ENCODE assay signal across 14 cellular contexts in genomic region chr9:130256644-130257043, GRCh38. TPM values are rescaled to one million over a fixed set of nuclear protein-coding genes. Genes with fewer than 3 reads are reported as not detected.
A peak's percentile ranks its signal among the peaks of the same experiment; 100 is the strongest.
DNase-seq lines count a peak whose midpoint lies in the region; ATAC-seq lines count a peak whose summit lies in the region.
"Had no signal": no experiment of that assay in that cellular context is flagged by ENCODE, and none has a peak within 500 bp of the region (broad histone marks: within the 10 kb centered on the region; RNA-seq: fewer than 3 reads in every experiment).

No MANE protein-coding gene starts in this region.

- peaks cover 18% of the 10 kb centered on the region for H3K27me3 Mint-ChIP-seq in activated T-helper 1 cell treated with anti-CD3 and anti-CD28 coated beads, Interleukin-12 subunit alpha, Interleukin-12 subunit beta, Interleukin-2, Interleukin-4 antibody, amounts not matched to agents 30 ng/mL and 10 ng/mL and 1 ng/mL, durations not matched to agents 14 hours and 24 hours and 36 hours (ENCODE audit: insufficient read depth)

- H3K9me3 Mint-ChIP-seq in activated T-helper 1 cell treated with anti-CD3 and anti-CD28 coated beads, Interleukin-12 subunit alpha, Interleukin-12 subunit beta, Interleukin-2, Interleukin-4 antibody, amounts not matched to agents 30 ng/mL and 10 ng/mL and 1 ng/mL, durations not matched to agents 14 hours and 24 hours and 36 hours, result no peaks in the 10 kb centered on the region
- H3K9me3 Mint-ChIP-seq: CD4-positive, alpha-beta T cell; CD8-positive, alpha-beta T cell had no signal

- H3K4me3 Mint-ChIP-seq in activated T-helper 1 cell treated with anti-CD3 and anti-CD28 coated beads, Interleukin-12 subunit alpha, Interleukin-12 subunit beta, Interleukin-2, Interleukin-4 antibody, amounts not matched to agents 30 ng/mL and 10 ng/mL and 1 ng/mL, durations not matched to agents 14 hours and 24 hours and 36 hours, result no peak overlapping the region
- H3K4me3 Mint-ChIP-seq: B cell; CD4-positive, alpha-beta T cell; CD8-positive, alpha-beta T cell had no signal

- H3K27ac Mint-ChIP-seq in activated T-helper 1 cell treated with anti-CD3 and anti-CD28 coated beads, Interleukin-12 subunit alpha, Interleukin-12 subunit beta, Interleukin-2, Interleukin-4 antibody, amounts not matched to agents 30 ng/mL and 10 ng/mL and 1 ng/mL, durations not matched to agents 14 hours and 24 hours and 36 hours, result no peak overlapping the region
- H3K27ac Mint-ChIP-seq: B cell; CD4-positive, alpha-beta T cell; CD8-positive, alpha-beta T cell had no signal

- intact Hi-C loops in activated T-helper 1 cell treated with anti-CD3 and anti-CD28 coated beads, Interleukin-12 subunit alpha, Interleukin-12 subunit beta, Interleukin-2, Interleukin-4 antibody, amounts not matched to agents 30 ng/mL and 10 ng/mL and 1 ng/mL, durations not matched to agents 14 hours and 24 hours and 36 hours (cut with micrococcal nuclease), result no loop called here

- ATAC-seq in HG02623 (IDR thresholded peaks at IDR 0.05; ENCODE audit: unreplicated experiment), result no peak
- ATAC-seq: A549; CD8-positive, alpha-beta T cell had no signal

- no peaks in the 10 kb centered on the region for H3K36me3 Mint-ChIP-seq in activated T-helper 1 cell treated with anti-CD3 and anti-CD28 coated beads, Interleukin-12 subunit alpha, Interleukin-12 subunit beta, Interleukin-2, Interleukin-4 antibody, amounts not matched to agents 30 ng/mL and 10 ng/mL and 1 ng/mL, durations not matched to agents 14 hours and 24 hours and 36 hours (ENCODE audit: low read depth)
- H3K36me3 Mint-ChIP-seq: CD8-positive, alpha-beta T cell had no signal

- DNase-seq in NCI-H748 (lab: John Stamatoyannopoulos, UW; ENCODE audit: unreplicated experiment) (peak; percentile 14), NCI-H748 treated with DMSO at 0.1 percent for 48 hours (lab: John Stamatoyannopoulos, UW) (no peak), amniotic epithelial cell (ENCODE audit: low read depth) (peak; percentile 74)
- no peak for DNase-seq in activated T-helper 1 cell treated with anti-CD3 and anti-CD28 coated beads, Interleukin-12 subunit alpha, Interleukin-12 subunit beta, Interleukin-2, Interleukin-4 antibody, amounts not matched to agents 30 ng/mL and 10 ng/mL and 1 ng/mL, durations not matched to agents 14 hours and 24 hours and 36 hours (ENCODE audit: low spot score)
- DNase-seq: AML-193; Caco-2; Calu3; CD4-positive, alpha-beta T cell; CD8-positive, alpha-beta T cell; DMS79 treated with DMSO at 0.1 percent for 48 hours; GF-D8 had no signal

- H3K4me1 Mint-ChIP-seq in activated T-helper 1 cell treated with anti-CD3 and anti-CD28 coated beads, Interleukin-12 subunit alpha, Interleukin-12 subunit beta, Interleukin-2, Interleukin-4 antibody, amounts not matched to agents 30 ng/mL and 10 ng/mL and 1 ng/mL, durations not matched to agents 14 hours and 24 hours and 36 hours (ENCODE audit: low read depth), result no peaks in the 10 kb centered on the region
- H3K4me1 Mint-ChIP-seq: B cell had no signal

RNA-seq across cellular contexts. Expression of gene HMCN2, which starts 8.9 kb away (rescaled TPM):
- total RNA-seq in activated T-helper 1 cell treated with anti-CD3 and anti-CD28 coated beads, Interleukin-12 subunit alpha, Interleukin-12 subunit beta, Interleukin-2, Interleukin-4 antibody, amounts not matched to agents 30 ng/mL and 10 ng/mL and 1 ng/mL, durations not matched to agents 14 hours and 24 hours and 36 hours, result not detected in 2 replicates
- total RNA-seq: B cell; Calu3; CD4-positive, alpha-beta T cell; CD8-positive, alpha-beta T cell had no signal

Comparison
In these comparisons a context has a peak if more than half of its experiments do, and no peak if none do; other contexts are left out.
1. DNase-seq: peak in NCI-H748 (single experiment) and amniotic epithelial cell (single experiment); none in NCI-H748 treated with DMSO at 0.1 percent for 48 hours (single experiment) and activated T-helper 1 cell treated with anti-CD3 and anti-CD28 coated beads, Interleukin-12 subunit alpha, Interleukin-12 subunit beta, Interleukin-2, Interleukin-4 antibody, amounts not matched to agents 30 ng/mL and 10 ng/mL and 1 ng/mL, durations not matched to agents 14 hours and 24 hours and 36 hours (single experiment).